Comparison of ENCODE assay signal across 20 cellular contexts in genomic region chr10:12416396-12417090, GRCh38.
DNase-seq lines count a peak whose midpoint lies in the region; ATAC-seq and TF ChIP-seq lines count a peak whose summit lies in the region.
"Had no signal": no experiment of that assay in that cellular context is flagged by ENCODE, and none has a peak within 500 bp of the region (broad histone marks: within the 10 kb centered on the region; RNA-seq: fewer than 3 reads in every experiment).

No MANE protein-coding gene starts in this region.

- no peaks in the 10 kb centered on the region for H3K9me3 ChIP-seq in SK-N-MC (ENCODE audit: low read depth, low read length)
- no peaks in the 10 kb centered on the region for H3K9me3 ChIP-seq in esophagus muscularis mucosa
- no peaks in the 10 kb centered on the region for H3K9me3 ChIP-seq in right cardiac atrium (ENCODE audit: control insufficient read depth, low read length)
- no peaks in the 10 kb centered on the region for H3K9me3 ChIP-seq in HAP-1
- H3K9me3 ChIP-seq: Caco-2 had no signal

- H3K4me1 Mint-ChIP-seq in stimulated activated naive B cell treated with anti-CD40 and anti-IgM and Interleukin-4, amounts not matched to agents 10 μg/mL and 1 μg/mL and 100 μg/mL, for 72 hours: peaks cover 28 to 70% of the 10 kb centered on the region in 2 donors
- H3K4me1 Mint-ChIP-seq: neural crest cell, WTC11 had no signal

- no peak overlapping the region for H3K9ac ChIP-seq in SK-N-MC (ENCODE audit: insufficient read length)
- H3K9ac ChIP-seq: BLaER1 had no signal

- peaks cover 4 to 8% of the 10 kb centered on the region in 2 donors for H3K9me3 Mint-ChIP-seq in stimulated activated naive B cell treated with anti-CD40 and anti-IgM and Interleukin-4, amounts not matched to agents 10 μg/mL and 1 μg/mL and 100 μg/mL, for 72 hours

- ATAC-seq in right cardiac atrium: peak; percentile 66 to 84
- no peak for ATAC-seq in stimulated activated naive B cell treated with anti-CD40 and anti-IgM and Interleukin-4, amounts not matched to agents 10 μg/mL and 1 μg/mL and 100 μg/mL, for 72 hours (replicated peaks)
- ATAC-seq: WTC11 had no signal

- no peaks in the 10 kb centered on the region for H3K27me3 Mint-ChIP-seq in stimulated activated naive B cell treated with anti-CD40 and anti-IgM and Interleukin-4, amounts not matched to agents 10 μg/mL and 1 μg/mL and 100 μg/mL, for 72 hours

- peaks cover 3 to 12% of the 10 kb centered on the region in 2 donors for H3K36me3 Mint-ChIP-seq in stimulated activated naive B cell treated with anti-CD40 and anti-IgM and Interleukin-4, amounts not matched to agents 10 μg/mL and 1 μg/mL and 100 μg/mL, for 72 hours
- H3K36me3 Mint-ChIP-seq: WTC11 had no signal

- in situ Hi-C loops in HAP-1 (cut with MboI; ENCODE audit: low sequenced_read_pairs): no loop called here

- intact Hi-C loops in esophagus muscularis mucosa (cut with DNase I): no loop called here
- intact Hi-C loops in right cardiac atrium (cut with DNase I): no loop called here

- H3K4me1 ChIP-seq in esophagus muscularis mucosa (peaks cover 11 to 57% (median 48%) of the 10 kb centered on the region in 4 donors), right cardiac atrium (ENCODE audit: control insufficient read depth, insufficient read depth, low read length) (peaks cover 4% of the 10 kb centered on the region), HAP-1 (no peaks in the 10 kb centered on the region)
- H3K4me1 ChIP-seq: Caco-2 had no signal

- H3K27ac ChIP-seq in SK-N-MC (peak overlapping the region; percentile 84), esophagus muscularis mucosa (replicated peaks in 1 of 4) (peak overlapping the region in 3 of 4 donors; percentile 14 to 34 (median 21)), right cardiac atrium (ENCODE audit: low read length) (no peak overlapping the region)
- H3K27ac ChIP-seq: BLaER1, dorsolateral prefrontal cortex had no signal

- peak overlapping the region; percentile 26 for H3K27ac Mint-ChIP-seq in stimulated activated naive B cell treated with anti-CD40 and anti-IgM and Interleukin-4, amounts not matched to agents 10 μg/mL and 1 μg/mL and 100 μg/mL, for 72 hours
- H3K27ac Mint-ChIP-seq: activated T-helper 1 cell treated with anti-CD3 and anti-CD28 coated beads, Interleukin-12 subunit alpha, Interleukin-12 subunit beta, Interleukin-2, Interleukin-4 antibody, amounts not matched to agents 30 ng/mL and 10 ng/mL and 1 ng/mL, durations not matched to agents 14 hours and 24 hours and 36 hours had no signal

- H3K4me3 ChIP-seq in SK-N-MC: peak overlapping the region; percentile 53; the same call in 1 of the 2 replicates
- H3K4me3 ChIP-seq in esophagus muscularis mucosa: no peak overlapping the region
- no peak overlapping the region for H3K4me3 ChIP-seq in right cardiac atrium (ENCODE audit: low read length)
- H3K4me3 ChIP-seq in HAP-1: no peak overlapping the region
- H3K4me3 ChIP-seq: BLaER1, dorsolateral prefrontal cortex had no signal

- TF ChIP-seq EP300 in esophagus muscularis mucosa (IDR thresholded peaks at IDR 0.05): no peak

- H3K27me3 ChIP-seq in esophagus muscularis mucosa: no peaks in the 10 kb centered on the region
- no peaks in the 10 kb centered on the region for H3K27me3 ChIP-seq in right cardiac atrium (ENCODE audit: control insufficient read depth, insufficient read depth)
- no peaks in the 10 kb centered on the region for H3K27me3 ChIP-seq in HAP-1 (ENCODE audit: low read depth)
- H3K27me3 ChIP-seq: BLaER1, dorsolateral prefrontal cortex had no signal

- H3K36me3 ChIP-seq in SK-N-MC (ENCODE audit: insufficient read depth, low read length) (no peaks in the 10 kb centered on the region), esophagus muscularis mucosa (no peaks in the 10 kb centered on the region), HAP-1 (replicated peaks) (no peaks in the 10 kb centered on the region)

- H3K4me3 Mint-ChIP-seq in stimulated activated naive B cell treated with anti-CD40 and anti-IgM and Interleukin-4, amounts not matched to agents 10 μg/mL and 1 μg/mL and 100 μg/mL, for 72 hours: no peak overlapping the region
- H3K4me3 Mint-ChIP-seq: activated T-helper 1 cell treated with anti-CD3 and anti-CD28 coated beads, Interleukin-12 subunit alpha, Interleukin-12 subunit beta, Interleukin-2, Interleukin-4 antibody, amounts not matched to agents 30 ng/mL and 10 ng/mL and 1 ng/mL, durations not matched to agents 14 hours and 24 hours and 36 hours; neural crest cell; WTC11 had no signal

- no peak for TF ChIP-seq CTCF in esophagus muscularis mucosa (IDR thresholded peaks at IDR 0.05)

- DNase-seq in SK-N-MC (ENCODE audit: low read depth, low spot score) (no peak), esophagus muscularis mucosa (ENCODE audit: extremely low spot score) (no peak), right cardiac atrium (peak in 2 of 3 donors; percentile 42 to 64), NCI-H1092 treated with DMSO at 0.1 percent for 48 hours (lab: John Stamatoyannopoulos, UW) (no peak), DMS 273 treated with DMSO at 0.1 percent for 48 hours (lab: John Stamatoyannopoulos, UW) (no peak), islet precursor cell (no peak), HAP-1 (ENCODE audit: low spot score in 2 of 2) (no peak)
- DNase-seq in stimulated activated naive B cell treated with anti-CD40 and anti-IgM and Interleukin-4, amounts not matched to agents 10 μg/mL and 1 μg/mL and 100 μg/mL, for 72 hours: no peak
- DNase-seq: ACHN; activated CD4-positive, alpha-beta T cell treated with anti-CD3 and anti-CD28 coated beads, Interleukin-2, amount 50 U/mL, for 1 hour; activated naive CD4-positive, alpha-beta T cell treated with anti-CD3 and anti-CD28 coated beads, Interleukin-2, amount 50 U/mL, for 16 hours; central memory CD4-positive, alpha-beta T cell; dorsolateral prefrontal cortex; NCI-H526 treated with DMSO at 0.1 percent for 48 hours; T-helper 2 cell had no signal

- no peak for TF ChIP-seq POLR2A in esophagus muscularis mucosa (IDR thresholded peaks at IDR 0.05; ENCODE audit: low read depth)

- 64% methylated on average over 13 of the region's 13 CpGs for WGBS in esophagus muscularis mucosa
- WGBS in right cardiac atrium: 48% methylated on average over 13 of the region's 13 CpGs

Comparison
In these comparisons a context has a peak if more than half of its experiments do, and no peak if none do; other contexts are left out.
1. DNase-seq: peak in right cardiac atrium (2 of 3); none in SK-N-MC (single experiment), esophagus muscularis mucosa (single experiment), stimulated activated naive B cell treated with anti-CD40 and anti-IgM and Interleukin-4, amounts not matched to agents 10 μg/mL and 1 μg/mL and 100 μg/mL, for 72 hours (single experiment), NCI-H1092 treated with DMSO at 0.1 percent for 48 hours (single experiment), DMS 273 treated with DMSO at 0.1 percent for 48 hours (single experiment), islet precursor cell (single experiment) and HAP-1 (0 of 2).
2. ATAC-seq: peak in right cardiac atrium (2 of 2); none in stimulated activated naive B cell treated with anti-CD40 and anti-IgM and Interleukin-4, amounts not matched to agents 10 μg/mL and 1 μg/mL and 100 μg/mL, for 72 hours (0 of 2).